Comparison of ENCODE assay signal across 1 cellular context in the genomic region with DNA sequence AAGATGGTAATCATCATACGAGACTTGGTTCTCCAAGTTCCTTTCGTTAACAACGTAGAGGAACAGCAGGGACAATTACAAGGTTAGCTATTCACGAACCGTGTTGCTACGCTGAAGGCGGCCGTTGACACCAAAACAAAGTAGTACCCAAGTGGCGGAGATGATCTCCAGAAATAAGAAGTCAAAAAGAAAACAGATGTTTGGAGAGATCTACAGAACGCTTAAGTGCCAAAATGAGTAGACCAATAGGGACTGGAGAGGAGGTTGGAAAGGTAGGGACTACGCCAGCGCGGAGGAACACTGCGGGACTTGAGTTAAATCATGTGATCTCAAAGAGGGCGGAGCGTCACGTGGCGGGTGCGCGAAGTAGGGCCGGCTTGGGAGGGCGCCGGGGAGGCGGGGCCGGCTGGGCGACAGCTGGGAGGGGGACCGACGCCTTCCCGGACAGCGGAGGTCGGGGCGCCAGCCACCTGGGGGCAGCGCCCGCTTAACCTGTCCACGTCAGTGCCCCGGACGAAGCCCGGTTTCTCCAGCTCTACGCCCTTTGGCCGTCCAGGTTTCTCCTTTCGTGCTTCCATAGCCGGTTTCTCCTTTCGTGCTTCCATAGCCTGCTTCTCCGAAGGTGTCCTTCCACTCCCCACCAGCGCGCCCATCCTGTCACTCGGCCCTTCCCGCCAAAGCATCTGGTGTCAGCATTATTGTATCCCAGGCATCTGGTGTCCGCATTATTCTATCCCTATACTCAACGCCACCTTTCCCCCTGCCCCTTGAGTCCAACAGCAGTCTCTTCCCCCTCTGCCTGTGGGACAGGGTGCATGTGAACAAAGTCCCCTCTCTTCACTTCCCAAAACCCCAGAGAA.
TF ChIP-seq lines count a peak whose summit lies in the region.

No MANE protein-coding gene starts in this region.

TF ChIP-seq in SK-N-SH treated with all-trans-retinoic acid at 6 μM for 48 hours, 23 proteins besides CTCF, POLR2A, EP300 and RAD21 (continued from another document):
- TF ChIP-seq, protein P1, sequence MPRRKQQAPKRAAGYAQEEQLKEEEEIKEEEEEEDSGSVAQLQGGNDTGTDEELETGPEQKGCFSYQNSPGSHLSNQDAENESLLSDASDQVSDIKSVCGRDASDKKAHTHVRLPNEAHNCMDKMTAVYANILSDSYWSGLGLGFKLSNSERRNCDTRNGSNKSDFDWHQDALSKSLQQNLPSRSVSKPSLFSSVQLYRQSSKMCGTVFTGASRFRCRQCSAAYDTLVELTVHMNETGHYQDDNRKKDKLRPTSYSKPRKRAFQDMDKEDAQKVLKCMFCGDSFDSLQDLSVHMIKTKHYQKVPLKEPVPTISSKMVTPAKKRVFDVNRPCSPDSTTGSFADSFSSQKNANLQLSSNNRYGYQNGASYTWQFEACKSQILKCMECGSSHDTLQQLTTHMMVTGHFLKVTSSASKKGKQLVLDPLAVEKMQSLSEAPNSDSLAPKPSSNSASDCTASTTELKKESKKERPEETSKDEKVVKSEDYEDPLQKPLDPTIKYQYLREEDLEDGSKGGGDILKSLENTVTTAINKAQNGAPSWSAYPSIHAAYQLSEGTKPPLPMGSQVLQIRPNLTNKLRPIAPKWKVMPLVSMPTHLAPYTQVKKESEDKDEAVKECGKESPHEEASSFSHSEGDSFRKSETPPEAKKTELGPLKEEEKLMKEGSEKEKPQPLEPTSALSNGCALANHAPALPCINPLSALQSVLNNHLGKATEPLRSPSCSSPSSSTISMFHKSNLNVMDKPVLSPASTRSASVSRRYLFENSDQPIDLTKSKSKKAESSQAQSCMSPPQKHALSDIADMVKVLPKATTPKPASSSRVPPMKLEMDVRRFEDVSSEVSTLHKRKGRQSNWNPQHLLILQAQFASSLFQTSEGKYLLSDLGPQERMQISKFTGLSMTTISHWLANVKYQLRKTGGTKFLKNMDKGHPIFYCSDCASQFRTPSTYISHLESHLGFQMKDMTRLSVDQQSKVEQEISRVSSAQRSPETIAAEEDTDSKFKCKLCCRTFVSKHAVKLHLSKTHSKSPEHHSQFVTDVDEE (CRISPR knock-in tag; IDR thresholded peaks at IDR 0.05) = no peak
- no peak for TF ChIP-seq OSR1 (CRISPR knock-in tag; IDR thresholded peaks at IDR 0.05)
- TF ChIP-seq CSDC2 (CRISPR knock-in tag; IDR thresholded peaks at IDR 0.05) = no peak
